ENCODE assay signal across 12 cellular contexts in the genomic region with DNA sequence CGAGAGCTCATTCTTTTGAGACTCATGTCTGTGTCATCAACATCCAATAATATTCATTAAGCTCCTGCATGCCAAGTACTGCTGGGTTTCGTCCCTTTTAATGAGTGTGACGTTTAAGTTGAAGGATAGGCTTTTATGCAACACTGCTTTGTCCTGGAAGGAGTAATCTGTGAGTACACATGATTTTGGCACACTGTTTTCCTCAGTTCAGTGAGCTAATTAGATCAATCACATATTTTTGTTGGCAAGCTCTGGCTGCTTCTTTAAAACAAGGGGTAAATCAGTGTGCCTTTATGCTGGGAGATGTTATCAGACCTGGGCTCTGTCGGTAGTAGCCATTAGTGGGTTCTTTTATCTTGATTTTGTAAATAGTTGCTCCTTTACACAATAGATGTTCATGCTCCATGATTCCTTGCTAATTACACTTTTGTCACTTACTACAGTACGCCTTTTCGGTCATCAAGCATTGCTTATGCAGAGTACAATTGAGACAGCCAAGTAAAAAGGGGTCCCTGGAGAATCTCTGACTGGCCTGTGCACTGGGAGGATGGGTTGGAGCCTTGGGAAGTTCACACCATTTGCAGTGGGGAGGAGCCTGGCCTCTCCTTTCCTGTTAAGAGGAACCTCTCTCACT.
DNase-seq lines count a peak whose midpoint lies in the region; FAIRE-seq and TF ChIP-seq lines count a peak whose summit lies in the region.
"Had no signal": no experiment of that assay in that cellular context is flagged by ENCODE, and none has a peak within 500 bp of the region (broad histone marks: within the 10 kb centered on the region; RNA-seq: fewer than 3 reads in every experiment).

No MANE protein-coding gene starts in this region.

- TF ChIP-seq CTCF in astrocyte (IDR thresholded peaks at IDR 0.05; ENCODE audit: insufficient read depth, low read depth, low read length) (no peak), WERI-Rb-1 (IDR thresholded peaks at IDR 0.05; ENCODE audit: low read depth, low read length) (no peak)

- H3K27ac ChIP-seq in astrocyte (ENCODE audit: low read depth, low read length) (peak overlapping the region; percentile 91), WERI-Rb-1 (no peak overlapping the region)
- H3K27ac ChIP-seq: BLaER1 treated with 17β-estradiol and CSF1 and Interleukin-3, amounts not matched to agents 10 nM and 100 nM had no signal

- no peaks in the 10 kb centered on the region for H3K9me3 ChIP-seq in astrocyte (ENCODE audit: insufficient read depth, low read depth, low read length)
- no peaks in the 10 kb centered on the region for H3K9me3 ChIP-seq in WERI-Rb-1 (ENCODE audit: severe bottlenecking)
- H3K9me3 ChIP-seq: BLaER1 treated with 17β-estradiol and CSF1 and Interleukin-3, amounts not matched to agents 10 nM and 100 nM had no signal

- peak overlapping the region; percentile 34 for H3K4me3 ChIP-seq in astrocyte (ENCODE audit: insufficient read depth, low read depth, low read length)
- no peak overlapping the region for H3K4me3 ChIP-seq in WERI-Rb-1 (ENCODE audit: low read depth, low read length)
- H3K4me3 ChIP-seq: BLaER1 treated with 17β-estradiol and CSF1 and Interleukin-3, amounts not matched to agents 10 nM and 100 nM had no signal

- H3K27me3 ChIP-seq in astrocyte (ENCODE audit: insufficient read depth, low read length) (no peaks in the 10 kb centered on the region), WERI-Rb-1 (ENCODE audit: insufficient read depth, low read depth, severe bottlenecking) (no peaks in the 10 kb centered on the region)
- H3K27me3 ChIP-seq: BLaER1 treated with 17β-estradiol and CSF1 and Interleukin-3, amounts not matched to agents 10 nM and 100 nM had no signal

- peak; percentile 54 for DNase-seq in AG08395 (ENCODE audit: low spot score)
- peak; percentile 83 for DNase-seq in M059J (ENCODE audit: low read depth)
- DNase-seq in astrocyte (ENCODE audit: low read depth): peak; percentile 85
- peak; percentile 73 for DNase-seq in kidney tubule cell (ENCODE audit: low spot score)
- DNase-seq in HuH-7.5 (ENCODE audit: low spot score): no peak
- no peak for DNase-seq in WERI-Rb-1
- no peak for DNase-seq in foreskin melanocyte
- no peak for DNase-seq in effector CD8-positive, alpha-beta T cell (lab: John Stamatoyannopoulos, UW)
- DNase-seq: activated CD4-positive, alpha-beta memory T cell treated with anti-CD3 and anti-CD28 coated beads for 36 hours; midbrain had no signal

- H3K4me1 ChIP-seq in astrocyte (ENCODE audit: insufficient read depth, low read length): peaks cover 18% of the 10 kb centered on the region

- no peak overlapping the region for H3K27ac Mint-ChIP-seq in astrocyte (ENCODE audit: unreplicated experiment)
- H3K27ac Mint-ChIP-seq: activated CD4-positive, alpha-beta memory T cell treated with anti-CD3 and anti-CD28 coated beads for 36 hours had no signal

- H2AFZ ChIP-seq in astrocyte (ENCODE audit: low read depth, low read length): peak overlapping the region; percentile 36

- H3K27me3 Mint-ChIP-seq in astrocyte (ENCODE audit: low read depth, unreplicated experiment): no peaks in the 10 kb centered on the region

- H3K4me2 ChIP-seq in astrocyte (ENCODE audit: low read length): peak overlapping the region; percentile 76
- H3K4me2 ChIP-seq: BLaER1 treated with 17β-estradiol and CSF1 and Interleukin-3, amounts not matched to agents 10 nM and 100 nM had no signal

- H4K20me1 ChIP-seq in astrocyte (ENCODE audit: insufficient read depth, low read length): no peaks in the 10 kb centered on the region
- H4K20me1 ChIP-seq: BLaER1 treated with 17β-estradiol and CSF1 and Interleukin-3, amounts not matched to agents 10 nM and 100 nM had no signal

- no peak overlapping the region for H3K4me3 Mint-ChIP-seq in astrocyte (ENCODE audit: unreplicated experiment)
- H3K4me3 Mint-ChIP-seq: activated CD4-positive, alpha-beta memory T cell treated with anti-CD3 and anti-CD28 coated beads for 36 hours had no signal

- no peaks in the 10 kb centered on the region for H3K36me3 Mint-ChIP-seq in astrocyte (ENCODE audit: low read depth, unreplicated experiment)
- H3K36me3 Mint-ChIP-seq: activated CD4-positive, alpha-beta memory T cell treated with anti-CD3 and anti-CD28 coated beads for 36 hours had no signal

- H3K9me3 Mint-ChIP-seq in astrocyte (ENCODE audit: unreplicated experiment): no peaks in the 10 kb centered on the region
- H3K9me3 Mint-ChIP-seq: activated CD4-positive, alpha-beta memory T cell treated with anti-CD3 and anti-CD28 coated beads for 36 hours had no signal

- peak; percentile 5 for FAIRE-seq in astrocyte (lab: Jason Lieb, UNC)
- FAIRE-seq: colon had no signal

- H3K36me3 ChIP-seq in astrocyte (ENCODE audit: insufficient read depth, low read length): no peaks in the 10 kb centered on the region
- H3K36me3 ChIP-seq in WERI-Rb-1: no peaks in the 10 kb centered on the region
- H3K36me3 ChIP-seq: BLaER1 treated with 17β-estradiol and CSF1 and Interleukin-3, amounts not matched to agents 10 nM and 100 nM had no signal

- peaks cover 17% of the 10 kb centered on the region for H3K4me1 Mint-ChIP-seq in astrocyte (ENCODE audit: low read depth, unreplicated experiment)

- H3K79me2 ChIP-seq in astrocyte (ENCODE audit: insufficient read depth, low read length): no peaks in the 10 kb centered on the region

- peak overlapping the region; percentile 72 for H3K9ac ChIP-seq in astrocyte (ENCODE audit: low read length)
- H3K9ac ChIP-seq: BLaER1 treated with 17β-estradiol and CSF1 and Interleukin-3, amounts not matched to agents 10 nM and 100 nM had no signal

Comparison
In these comparisons a context has a peak if more than half of its experiments do, and no peak if none do; other contexts are left out.
1. DNase-seq: peak in AG08395 (single experiment), M059J (single experiment), astrocyte (single experiment) and kidney tubule cell (single experiment); none in HuH-7.5 (single experiment), WERI-Rb-1 (single experiment), foreskin melanocyte (single experiment) and effector CD8-positive, alpha-beta T cell (single experiment).